ENCODE assay signal across 1 cellular context in genomic region chr1:54413732-54414131, GRCh38.
A peak's percentile ranks its signal among the peaks of the same experiment; 100 is the strongest.
TF ChIP-seq lines count a peak whose summit lies in the region.

No MANE protein-coding gene starts in this region.

TF ChIP-seq in K562, 482 proteins besides CTCF, POLR2A, EP300 and RAD21:
- TF ChIP-seq, protein P1, sequence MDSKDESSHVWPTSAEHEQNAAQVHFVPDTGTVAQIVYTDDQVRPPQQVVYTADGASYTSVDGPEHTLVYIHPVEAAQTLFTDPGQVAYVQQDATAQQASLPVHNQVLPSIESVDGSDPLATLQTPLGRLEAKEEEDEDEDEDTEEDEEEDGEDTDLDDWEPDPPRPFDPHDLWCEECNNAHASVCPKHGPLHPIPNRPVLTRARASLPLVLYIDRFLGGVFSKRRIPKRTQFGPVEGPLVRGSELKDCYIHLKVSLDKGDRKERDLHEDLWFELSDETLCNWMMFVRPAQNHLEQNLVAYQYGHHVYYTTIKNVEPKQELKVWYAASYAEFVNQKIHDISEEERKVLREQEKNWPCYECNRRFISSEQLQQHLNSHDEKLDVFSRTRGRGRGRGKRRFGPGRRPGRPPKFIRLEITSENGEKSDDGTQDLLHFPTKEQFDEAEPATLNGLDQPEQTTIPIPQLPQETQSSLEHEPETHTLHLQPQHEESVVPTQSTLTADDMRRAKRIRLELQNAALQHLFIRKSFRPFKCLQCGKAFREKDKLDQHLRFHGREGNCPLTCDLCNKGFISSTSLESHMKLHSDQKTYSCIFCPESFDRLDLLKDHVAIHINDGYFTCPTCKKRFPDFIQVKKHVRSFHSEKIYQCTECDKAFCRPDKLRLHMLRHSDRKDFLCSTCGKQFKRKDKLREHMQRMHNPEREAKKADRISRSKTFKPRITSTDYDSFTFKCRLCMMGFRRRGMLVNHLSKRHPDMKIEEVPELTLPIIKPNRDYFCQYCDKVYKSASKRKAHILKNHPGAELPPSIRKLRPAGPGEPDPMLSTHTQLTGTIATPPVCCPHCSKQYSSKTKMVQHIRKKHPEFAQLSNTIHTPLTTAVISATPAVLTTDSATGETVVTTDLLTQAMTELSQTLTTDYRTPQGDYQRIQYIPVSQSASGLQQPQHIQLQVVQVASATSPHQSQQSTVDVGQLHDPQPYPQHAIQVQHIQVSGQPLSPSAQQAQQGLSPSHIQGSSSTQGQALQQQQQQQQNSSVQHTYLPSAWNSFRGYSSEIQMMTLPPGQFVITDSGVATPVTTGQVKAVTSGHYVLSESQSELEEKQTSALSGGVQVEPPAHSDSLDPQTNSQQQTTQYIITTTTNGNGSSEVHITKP (IDR thresholded peaks at IDR 0.05; ENCODE audit: partially characterized antibody), result peak; percentile 68
- no peak for TF ChIP-seq SREBF2 (CRISPR knock-in tag; IDR thresholded peaks at IDR 0.05)
